ENCODE assay signal across 1 cellular context in genomic region chr10:79084012-79084971, GRCh38.
TF ChIP-seq lines count a peak whose summit lies in the region.

No MANE protein-coding gene starts in this region.

TF ChIP-seq in HEK293, 187 proteins besides CTCF, POLR2A, EP300 and RAD21 (continued from another document):
- TF ChIP-seq ZNF692 (tag by site-specific recombination; IDR thresholded peaks at IDR 0.05) (no peak), ZBTB21 (tag by site-specific recombination; IDR thresholded peaks at IDR 0.05) (no peak), ZNF529 (tag by site-specific recombination; IDR thresholded peaks at IDR 0.05; ENCODE audit: insufficient replicate concordance) (no peak), ZNF843 (tag by site-specific recombination; IDR thresholded peaks at IDR 0.05) (no peak), ZNF433 (tag by site-specific recombination; IDR thresholded peaks at IDR 0.05; ENCODE audit: low read depth) (no peak), ZNF121 (tag by site-specific recombination; IDR thresholded peaks at IDR 0.05) (no peak), ZFHX2 (tag by site-specific recombination; conservative IDR thresholded peaks at IDR 0.05) (peak; percentile 97), ZNF133 (tag by site-specific recombination; IDR thresholded peaks at IDR 0.05) (no peak), ZBTB17 (tag by site-specific recombination; IDR thresholded peaks at IDR 0.05) (peak; percentile 45; the same call in 1 of the 2 replicates), SP2 (tag by site-specific recombination; IDR thresholded peaks at IDR 0.05) (no peak), ZBTB48 (tag by site-specific recombination; IDR thresholded peaks at IDR 0.05) (peak; percentile 75), GLIS1 (tag by site-specific recombination; IDR thresholded peaks at IDR 0.05) (peak; percentile 86), ZNF623 (tag by site-specific recombination; IDR thresholded peaks at IDR 0.05) (peak; percentile 47)
- TF ChIP-seq, protein P1, sequence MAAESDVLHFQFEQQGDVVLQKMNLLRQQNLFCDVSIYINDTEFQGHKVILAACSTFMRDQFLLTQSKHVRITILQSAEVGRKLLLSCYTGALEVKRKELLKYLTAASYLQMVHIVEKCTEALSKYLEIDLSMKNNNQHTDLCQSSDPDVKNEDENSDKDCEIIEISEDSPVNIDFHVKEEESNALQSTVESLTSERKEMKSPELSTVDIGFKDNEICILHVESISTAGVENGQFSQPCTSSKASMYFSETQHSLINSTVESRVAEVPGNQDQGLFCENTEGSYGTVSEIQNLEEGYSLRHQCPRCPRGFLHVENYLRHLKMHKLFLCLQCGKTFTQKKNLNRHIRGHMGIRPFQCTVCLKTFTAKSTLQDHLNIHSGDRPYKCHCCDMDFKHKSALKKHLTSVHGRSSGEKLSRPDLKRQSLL (tag by site-specific recombination; IDR thresholded peaks at IDR 0.05) = no peak
